ENCODE assay signal across 16 cellular contexts in genomic region chr1:151830055-151830454, GRCh38. TPM values are rescaled to one million over a fixed set of nuclear protein-coding genes. Genes with fewer than 3 reads are reported as not detected.
DNase-seq lines count a peak whose midpoint lies in the region; ATAC-seq, FAIRE-seq and TF ChIP-seq lines count a peak whose summit lies in the region.
"Had no signal": no experiment of that assay in that cellular context is flagged by ENCODE, and none has a peak within 500 bp of the region (broad histone marks: within the 10 kb centered on the region; RNA-seq: fewer than 3 reads in every experiment).

No MANE protein-coding gene starts in this region.

- H3K4me1 ChIP-seq in kidney (ENCODE audit: control insufficient read depth in 1 of 2, insufficient read depth in 1 of 2, low read depth in 1 of 2, low read length in 2 of 2) (peaks cover 26 to 30% of the 10 kb centered on the region in 2 donors), tibial artery (peaks cover 0 to 14% (median 0%) of the 10 kb centered on the region in 4 donors)

- no peaks in the 10 kb centered on the region for H3K9me3 ChIP-seq in kidney (ENCODE audit: control insufficient read depth in 1 of 2, low read length in 2 of 2)
- no peaks in the 10 kb centered on the region for H3K9me3 ChIP-seq in tibial artery
- H3K9me3 ChIP-seq: lower lobe of right lung, Peyer's patch, upper lobe of right lung had no signal

- peaks cover 7% of the 10 kb centered on the region for H3K27me3 Mint-ChIP-seq in activated naive CD4-positive, alpha-beta T cell treated with anti-CD3 and anti-CD28 coated beads, Interleukin-2, amount 10 ng/mL, durations not matched to agents 7 days and 5 days

- intact Hi-C loops in kidney (cut with DNase I) = no loop called here
- intact Hi-C loops in tibial artery (cut with DNase I; ENCODE audit: low total_unique reads) = no loop called here

- peak overlapping the region; percentile 89 for H3K27ac Mint-ChIP-seq in activated naive CD4-positive, alpha-beta T cell treated with anti-CD3 and anti-CD28 coated beads, Interleukin-2, amount 10 ng/mL, durations not matched to agents 7 days and 5 days
- peak overlapping the region; percentile 92 for H3K27ac Mint-ChIP-seq in stimulated activated effector memory CD8-positive, alpha-beta T cell treated with anti-CD3 and anti-CD28 coated beads, Interleukin-12 subunit alpha, Interleukin-12 subunit beta, amount 100 ng/mL, for 72 hours

- no peak for TF ChIP-seq CTCF in kidney (IDR thresholded peaks at IDR 0.05; ENCODE audit: borderline replicate concordance, extremely low read depth, insufficient read depth)
- no peak for TF ChIP-seq CTCF in tibial artery (IDR thresholded peaks at IDR 0.05)

- H3K27ac ChIP-seq in kidney (ENCODE audit: low read depth in 2 of 2, low read length in 2 of 2) (peak overlapping the region in 1 of 2 donors; percentile 98), tibial artery (no peak overlapping the region)
- H3K27ac ChIP-seq: cardiac muscle cell had no signal

- no peak for FAIRE-seq in kidney (lab: Jason Lieb, UNC)
- FAIRE-seq: frontal cortex had no signal

- CTCF ChIA-PET in activated naive CD4-positive, alpha-beta T cell treated with anti-CD3 and anti-CD28 coated beads, Interleukin-2, amount 10 ng/mL, durations not matched to agents 7 days and 5 days (lab: Charles Lee) = interaction anchor here (0.6 to 1.4 kb wide), 5 partner anchors 8 to 236 kb away, joined by 3 to 7 read pairs (median 4); partner anchors contain the start of genes C2CD4D and MRPL9

- no peak for DNase-seq in activated naive CD4-positive, alpha-beta T cell treated with anti-CD3 and anti-CD28 coated beads, Interleukin-2, amount 10 ng/mL, durations not matched to agents 7 days and 5 days
- no peak for DNase-seq in activated naive CD4-positive, alpha-beta T cell (lab: John Stamatoyannopoulos, UW)
- peak; percentile 40 for DNase-seq in UCSD-AML1 (lab: John Stamatoyannopoulos, UW; ENCODE audit: unreplicated experiment)
- DNase-seq in kidney = no peak
- no peak for DNase-seq in stimulated activated effector memory CD8-positive, alpha-beta T cell treated with anti-CD3 and anti-CD28 coated beads, Interleukin-12 subunit alpha, Interleukin-12 subunit beta, amount 100 ng/mL, for 72 hours (ENCODE audit: low spot score in 2 of 2)
- DNase-seq in tibial artery = no peak
- no peak for DNase-seq in amygdala (lab: John Stamatoyannopoulos, UW)
- no peak for DNase-seq in activated gamma-delta T cell (lab: John Stamatoyannopoulos, UW)

- peaks cover 75% of the 10 kb centered on the region for H3K4me1 Mint-ChIP-seq in activated naive CD4-positive, alpha-beta T cell treated with anti-CD3 and anti-CD28 coated beads, Interleukin-2, amount 10 ng/mL, durations not matched to agents 7 days and 5 days
- H3K4me1 Mint-ChIP-seq in stimulated activated effector memory CD8-positive, alpha-beta T cell treated with anti-CD3 and anti-CD28 coated beads, Interleukin-12 subunit alpha, Interleukin-12 subunit beta, amount 100 ng/mL, for 72 hours = peaks cover 93% of the 10 kb centered on the region

- H3K4me3 ChIP-seq in kidney (ENCODE audit: low read length in 2 of 2) = peak overlapping the region; percentile 51 to 97
- no peak overlapping the region for H3K4me3 ChIP-seq in tibial artery
- H3K4me3 ChIP-seq: cardiac muscle cell had no signal

- H3K4me3 Mint-ChIP-seq in activated naive CD4-positive, alpha-beta T cell treated with anti-CD3 and anti-CD28 coated beads, Interleukin-2, amount 10 ng/mL, durations not matched to agents 7 days and 5 days = no peak overlapping the region
- H3K4me3 Mint-ChIP-seq in stimulated activated effector memory CD8-positive, alpha-beta T cell treated with anti-CD3 and anti-CD28 coated beads, Interleukin-12 subunit alpha, Interleukin-12 subunit beta, amount 100 ng/mL, for 72 hours = peak overlapping the region; percentile 75
- H3K4me3 Mint-ChIP-seq: nephron progenitor cell had no signal

- ATAC-seq in stimulated activated effector memory CD8-positive, alpha-beta T cell treated with anti-CD3 and anti-CD28 coated beads, Interleukin-12 subunit alpha, Interleukin-12 subunit beta, amount 100 ng/mL, for 72 hours = no peak
- ATAC-seq: SK-N-SH treated with all-trans-retinoic acid at 6 μM for 48 hours had no signal

- H3K36me3 Mint-ChIP-seq in activated naive CD4-positive, alpha-beta T cell treated with anti-CD3 and anti-CD28 coated beads, Interleukin-2, amount 10 ng/mL, durations not matched to agents 7 days and 5 days = no peaks in the 10 kb centered on the region
- peaks cover 4% of the 10 kb centered on the region for H3K36me3 Mint-ChIP-seq in stimulated activated effector memory CD8-positive, alpha-beta T cell treated with anti-CD3 and anti-CD28 coated beads, Interleukin-12 subunit alpha, Interleukin-12 subunit beta, amount 100 ng/mL, for 72 hours

- H3K36me3 ChIP-seq in kidney (ENCODE audit: control insufficient read depth in 1 of 2, insufficient read depth in 2 of 2, low read length in 2 of 2) = peaks cover 0 to 5% of the 10 kb centered on the region in 2 donors
- no peaks in the 10 kb centered on the region for H3K36me3 ChIP-seq in tibial artery
- H3K36me3 ChIP-seq: cardiac muscle cell, lower lobe of right lung, Peyer's patch had no signal

- H3K27me3 ChIP-seq in tibial artery = peaks cover 0 to 58% of the 10 kb centered on the region in 2 donors
- H3K27me3 ChIP-seq: cardiac muscle cell, Peyer's patch, upper lobe of right lung had no signal

- H3K9ac ChIP-seq in kidney (ENCODE audit: low read length in 2 of 2) = peak overlapping the region in 1 of 2 donors; percentile 43

- H3K9me3 Mint-ChIP-seq in activated naive CD4-positive, alpha-beta T cell treated with anti-CD3 and anti-CD28 coated beads, Interleukin-2, amount 10 ng/mL, durations not matched to agents 7 days and 5 days = no peaks in the 10 kb centered on the region
- H3K9me3 Mint-ChIP-seq in stimulated activated effector memory CD8-positive, alpha-beta T cell treated with anti-CD3 and anti-CD28 coated beads, Interleukin-12 subunit alpha, Interleukin-12 subunit beta, amount 100 ng/mL, for 72 hours = no peaks in the 10 kb centered on the region
- H3K9me3 Mint-ChIP-seq: nephron progenitor cell had no signal

RNA-seq across cellular contexts. Expression of gene RORC, which starts 1.5 kb away (rescaled TPM):
- total RNA-seq in kidney = 19.1 TPM
- polyA plus RNA-seq in kidney (ENCODE audit: insufficient read depth, low read depth, low replicate concordance) = 34.5 TPM
- total RNA-seq: cardiac muscle cell, HT1080 had no signal
- polyA plus RNA-seq: cardiac muscle cell had no signal

RNA-seq across cellular contexts. Expression of gene C2CD4D, which starts 9.6 kb away (rescaled TPM):
- total RNA-seq in kidney = 0.57 TPM
- polyA plus RNA-seq in kidney (ENCODE audit: insufficient read depth, low read depth, low replicate concordance) = 0.43 TPM
- total RNA-seq: cardiac muscle cell, HT1080 had no signal

RNA-seq across cellular contexts. Expression of gene THEM5, which starts 23.5 kb away (rescaled TPM):
- total RNA-seq in kidney = not detected
- polyA plus RNA-seq in kidney (ENCODE audit: insufficient read depth, low read depth, low replicate concordance) = not detected
- total RNA-seq: cardiac muscle cell, frontal cortex, HT1080, lower lobe of right lung, Peyer's patch, upper lobe of right lung had no signal
- polyA plus RNA-seq: cardiac muscle cell had no signal

RNA-seq across cellular contexts. Expression of gene LINGO4, which starts 24.8 kb away (rescaled TPM):
- 0.41 TPM for total RNA-seq in kidney
- polyA plus RNA-seq in kidney (ENCODE audit: insufficient read depth, low read depth, low replicate concordance) = 0.32 TPM
- total RNA-seq: cardiac muscle cell, frontal cortex, HT1080 had no signal
- polyA plus RNA-seq: cardiac muscle cell had no signal

RNA-seq across cellular contexts. Expression of gene TDRKH, which starts 39.8 kb away (rescaled TPM):
- total RNA-seq in kidney = 13.5 TPM
- polyA plus RNA-seq in kidney (ENCODE audit: insufficient read depth, low read depth, low replicate concordance) = 5.3 TPM

Comparison
In these comparisons a context has a peak if more than half of its experiments do, and no peak if none do; other contexts are left out.
1. H3K4me3 ChIP-seq: peak in kidney (2 of 2); none in tibial artery (0 of 2).